In genomic region chr3:185250653-185251052, GRCh38 we compare ENCODE assay signal across 19 cellular contexts.
"Had no signal": no experiment of that assay in that cellular context is flagged by ENCODE, and none has a peak within 500 bp of the region (broad histone marks: within the 10 kb centered on the region; RNA-seq: fewer than 3 reads in every experiment).

No MANE protein-coding gene starts in this region.

- H3K9me3 ChIP-seq: adrenal gland, mucosa of descending colon, prostate gland, upper lobe of right lung had no signal

- H3K4me2 ChIP-seq: neural progenitor cell, smooth muscle cell had no signal

- H2AFZ ChIP-seq: neural progenitor cell had no signal

- H3K36me3 ChIP-seq: adrenal gland, neural progenitor cell, prostate gland, upper lobe of right lung had no signal

- H3K4me3 ChIP-seq: adrenal gland, mucosa of descending colon, neural progenitor cell, prostate gland, smooth muscle cell, upper lobe of right lung had no signal

- ATAC-seq: activated T-cell treated with anti-CD3 and anti-CD28 coated beads, Interleukin-2, amount 50 U/mL, for 72 hours; left cardiac atrium; mucosa of descending colon; naive thymus-derived CD4-positive, alpha-beta T cell; right cardiac atrium; stimulated activated memory B cell treated with anti-CD40 and anti-IgM and Interleukin-4, amounts not matched to agents 10 μg/mL and 1 μg/mL and 100 μg/mL, for 72 hours; T-helper 17 cell; upper lobe of right lung had no signal

- H3K9ac ChIP-seq: neural progenitor cell had no signal

- H3K4me1 ChIP-seq: adrenal gland, neural progenitor cell, prostate gland, upper lobe of right lung had no signal

- H3K27me3 ChIP-seq: adrenal gland, upper lobe of right lung had no signal

- DNase-seq: activated CD4-positive, alpha-beta T cell treated with anti-CD3 and anti-CD28 coated beads, Interleukin-2, amount 50 U/mL, for 4 hours; activated CD4-positive, CD25-positive, alpha-beta regulatory T cell treated with anti-CD3 and anti-CD28 coated beads, Interleukin-2, amount 50 U/mL, for 72 hours; activated effector memory CD4-positive, alpha-beta T cell treated with anti-CD3 and anti-CD28 coated beads, Interleukin-2, amount 50 U/mL, for 16 hours; activated T-cell treated with anti-CD3 and anti-CD28 coated beads, Interleukin-2, amount 50 U/mL, for 72 hours; adrenal gland; effector CD8-positive, alpha-beta T cell; left cardiac atrium; mammary epithelial cell; mucosa of descending colon; naive thymus-derived CD4-positive, alpha-beta T cell; right cardiac atrium; stimulated activated CD4-positive, alpha-beta T cell treated with anti-CD3 and anti-CD28 coated beads, Interleukin-4, amount 100 ng/mL, for 4 hours; T-helper 17 cell; upper lobe of right lung had no signal

- H3K27ac ChIP-seq: adrenal gland, neural progenitor cell, prostate gland, upper lobe of right lung, VCaP had no signal
